ENCODE assay signal across 19 cellular contexts in genomic region chr3:127153506-127153815, GRCh38. TPM values are rescaled to one million over a fixed set of nuclear protein-coding genes. Genes with fewer than 3 reads are reported as not detected.
DNase-seq lines count a peak whose midpoint lies in the region; ATAC-seq and TF ChIP-seq lines count a peak whose summit lies in the region.
"Had no signal": no experiment of that assay in that cellular context is flagged by ENCODE, and none has a peak within 500 bp of the region (broad histone marks: within the 10 kb centered on the region; RNA-seq: fewer than 3 reads in every experiment).

No MANE protein-coding gene starts in this region.

- peaks cover 2% of the 10 kb centered on the region for H3K27me3 Mint-ChIP-seq in activated B cell treated with CpG ODN at 0.5 μM for 24 hours
- H3K27me3 Mint-ChIP-seq in chondrocyte (ENCODE audit: low read depth), result peaks cover 18% of the 10 kb centered on the region
- H3K27me3 Mint-ChIP-seq: CD4-positive, CD25-positive, alpha-beta regulatory T cell had no signal

- peak overlapping the region; percentile 74 for H3K18ac ChIP-seq in neuronal stem cell (ENCODE audit: low read length)

- no peak overlapping the region for H2BK5ac ChIP-seq in neuronal stem cell (ENCODE audit: low read length)

- H3K4me3 ChIP-seq in neuronal stem cell (ENCODE audit: low read length in 2 of 2), result no peak overlapping the region
- no peak overlapping the region for H3K4me3 ChIP-seq in uterus
- no peak overlapping the region for H3K4me3 ChIP-seq in mucosa of descending colon
- H3K4me3 ChIP-seq: GM12878 had no signal

- H3K9ac ChIP-seq in neuronal stem cell (ENCODE audit: low read depth, low read length, poor library complexity), result no peak overlapping the region

- no peaks in the 10 kb centered on the region for H3K4me1 Mint-ChIP-seq in activated B cell treated with CpG ODN at 0.5 μM for 24 hours
- no peaks in the 10 kb centered on the region for H3K4me1 Mint-ChIP-seq in chondrocyte (ENCODE audit: low read depth)
- H3K4me1 Mint-ChIP-seq: CD8-positive, alpha-beta memory T cell had no signal

- no peak overlapping the region for H2BK120ac ChIP-seq in neuronal stem cell (ENCODE audit: low read depth, low read length)

- H3K27ac ChIP-seq in neuronal stem cell (replicated peaks; ENCODE audit: low read length), result no peak overlapping the region
- H3K27ac ChIP-seq in uterus, result no peak overlapping the region

- H4K8ac ChIP-seq in neuronal stem cell (ENCODE audit: low read depth, low read length), result no peak overlapping the region

- H3K9me3 ChIP-seq in neuronal stem cell (replicated peaks in 1 of 2; ENCODE audit: control insufficient read depth in 2 of 2, insufficient read depth in 1 of 2, low read depth in 1 of 2, low read length in 2 of 2) (peaks cover 0 to 9% of the 10 kb centered on the region in 2 donors), uterus (no peaks in the 10 kb centered on the region), mucosa of descending colon (no peaks in the 10 kb centered on the region)

- H3K36me3 ChIP-seq in neuronal stem cell (replicated peaks in 1 of 2; ENCODE audit: control insufficient read depth in 2 of 2, insufficient read depth in 2 of 2, low read length in 2 of 2), result peaks cover 0 to 1% of the 10 kb centered on the region in 2 donors
- no peaks in the 10 kb centered on the region for H3K36me3 ChIP-seq in uterus
- no peaks in the 10 kb centered on the region for H3K36me3 ChIP-seq in mucosa of descending colon (ENCODE audit: low read depth)
- H3K36me3 ChIP-seq: BE2C had no signal

- peak overlapping the region; percentile 69 for H2BK12ac ChIP-seq in neuronal stem cell (ENCODE audit: low read length)

- H3K4me1 ChIP-seq in neuronal stem cell (ENCODE audit: control insufficient read depth in 2 of 2, insufficient read depth in 1 of 2, low read depth in 1 of 2, low read length in 2 of 2), result peaks cover 0 to 27% of the 10 kb centered on the region in 2 donors
- H3K4me1 ChIP-seq in uterus, result no peaks in the 10 kb centered on the region
- no peaks in the 10 kb centered on the region for H3K4me1 ChIP-seq in mucosa of descending colon (ENCODE audit: low read depth)

- H3K14ac ChIP-seq in neuronal stem cell (ENCODE audit: low read length), result no peak overlapping the region

- H3K27me3 ChIP-seq in neuronal stem cell (ENCODE audit: control insufficient read depth in 3 of 3, insufficient read depth in 3 of 3, low read depth in 1 of 3, low read length in 3 of 3), result no peaks in the 10 kb centered on the region
- no peaks in the 10 kb centered on the region for H3K27me3 ChIP-seq in uterus
- H3K27me3 ChIP-seq: BE2C had no signal

- no peak overlapping the region for H4K91ac ChIP-seq in neuronal stem cell (ENCODE audit: low read depth, low read length, poor library complexity)

- POLR2A ChIA-PET in activated B cell treated with CpG ODN at 0.5 μM for 24 hours (lab: Charles Lee), result no interaction called here

- H2BK15ac ChIP-seq in neuronal stem cell (ENCODE audit: low read length), result no peak overlapping the region

- TF ChIP-seq POLR2A in uterus (IDR thresholded peaks at IDR 0.05), result no peak

- H3K4me3 Mint-ChIP-seq in activated B cell treated with CpG ODN at 0.5 μM for 24 hours (no peak overlapping the region), chondrocyte (ENCODE audit: unreplicated experiment) (no peak overlapping the region)
- H3K4me3 Mint-ChIP-seq: CD4-positive, CD25-positive, alpha-beta regulatory T cell; CD8-positive, alpha-beta memory T cell; H9 had no signal

- ATAC-seq in activated B cell treated with CpG ODN at 0.5 μM for 24 hours (ENCODE audit: low read depth) (no peak), mucosa of descending colon (no peak)
- no peak for ATAC-seq in stimulated activated naive CD8-positive, alpha-beta T cell treated with anti-CD3 and anti-CD28 coated beads, Interleukin-15, Interleukin-2, amounts not matched to agents 100 U/mL and 50 U/mL, for 24 hours
- ATAC-seq: GM12878 had no signal

- no CpG with 5 or more reads among the region's 5 CpGs for WGBS in neuronal stem cell (ENCODE audit: extremely low coverage in 2 of 2, insufficient read length in 2 of 2, insufficient replicate concordance in 1 of 2), 2 donors

- peak overlapping the region; percentile 72 for H2AK5ac ChIP-seq in neuronal stem cell (ENCODE audit: low read depth, low read length)

- no peaks in the 10 kb centered on the region for H3K36me3 Mint-ChIP-seq in activated B cell treated with CpG ODN at 0.5 μM for 24 hours (ENCODE audit: low read depth)
- no peaks in the 10 kb centered on the region for H3K36me3 Mint-ChIP-seq in chondrocyte (ENCODE audit: low read depth)
- H3K36me3 Mint-ChIP-seq: CD4-positive, CD25-positive, alpha-beta regulatory T cell; CD8-positive, alpha-beta memory T cell had no signal

- H3K9me3 Mint-ChIP-seq in activated B cell treated with CpG ODN at 0.5 μM for 24 hours (no peaks in the 10 kb centered on the region), chondrocyte (ENCODE audit: low read depth) (no peaks in the 10 kb centered on the region)
- H3K9me3 Mint-ChIP-seq: CD4-positive, CD25-positive, alpha-beta regulatory T cell; CD8-positive, alpha-beta memory T cell; H9 had no signal

- DNase-seq in activated B cell treated with CpG ODN at 0.5 μM for 24 hours, result peak; percentile 1
- DNase-seq in chondrocyte (ENCODE audit: low spot score), result peak; percentile 72
- DNase-seq in neuronal stem cell (ENCODE audit: low spot score), result no peak
- DNase-seq in uterus, result peak; percentile 5 to 8
- no peak for DNase-seq in mucosa of descending colon
- no peak for DNase-seq in stimulated activated naive CD8-positive, alpha-beta T cell treated with anti-CD3 and anti-CD28 coated beads, Interleukin-15, Interleukin-2, amounts not matched to agents 100 U/mL and 50 U/mL, for 24 hours
- DNase-seq: ACHN; BE2C; C1 segment of cervical spinal cord; CD4-positive, CD25-positive, alpha-beta regulatory T cell; CD8-positive, alpha-beta memory T cell; COR-L47; DND-41; EL; H9 had no signal

- H3K4ac ChIP-seq in neuronal stem cell (ENCODE audit: low read length), result no peak overlapping the region

- H3K79me1 ChIP-seq in neuronal stem cell (ENCODE audit: low read depth, low read length), result no peaks in the 10 kb centered on the region

- CTCF ChIA-PET in activated B cell treated with CpG ODN at 0.5 μM for 24 hours (lab: Charles Lee), result no interaction called here

- intact Hi-C loops in activated B cell treated with CpG ODN at 0.5 μM for 24 hours (cut with micrococcal nuclease) (no loop called here), uterus (cut with DNase I; ENCODE audit: low total_unique reads) (no loop called here), mucosa of descending colon (cut with DNase I, micrococcal nuclease) (no loop called here)

- H3K27ac Mint-ChIP-seq in activated B cell treated with CpG ODN at 0.5 μM for 24 hours (no peak overlapping the region), chondrocyte (ENCODE audit: unreplicated experiment) (no peak overlapping the region)
- H3K27ac Mint-ChIP-seq: CD4-positive, CD25-positive, alpha-beta regulatory T cell; CD8-positive, alpha-beta memory T cell; H9 had no signal

- H3K4me2 ChIP-seq in neuronal stem cell (ENCODE audit: insufficient read depth, low read length, poor library complexity, severe bottlenecking), result no peak overlapping the region

- H2AFZ ChIP-seq in neuronal stem cell (ENCODE audit: low read length), result no peak overlapping the region

- H3K23ac ChIP-seq in neuronal stem cell (ENCODE audit: low read depth, low read length, poor library complexity), result no peak overlapping the region

- no peak for TF ChIP-seq CTCF in activated B cell treated with CpG ODN at 0.5 μM for 24 hours (IDR thresholded peaks at IDR 0.05)
- no peak for TF ChIP-seq CTCF in chondrocyte (IDR thresholded peaks at IDR 0.05)
- TF ChIP-seq CTCF in uterus (IDR thresholded peaks at IDR 0.05), result no peak
- no peak for TF ChIP-seq CTCF in mucosa of descending colon (IDR thresholded peaks at IDR 0.05)

RNA-seq across cellular contexts. Expression of gene PRR23E, which starts 39.5 kb away (rescaled TPM):
- total RNA-seq in activated B cell treated with CpG ODN at 0.5 μM for 24 hours (not detected in 2 replicates), chondrocyte (not detected in 3 replicates), uterus (not detected), mucosa of descending colon (not detected)
- not detected for polyA plus RNA-seq in neuronal stem cell (2013, experiment 1 of 2)
- polyA plus RNA-seq in neuronal stem cell (2013, experiment 2 of 2), result not detected
- total RNA-seq: CD4-positive, CD25-positive, alpha-beta regulatory T cell; CD8-positive, alpha-beta memory T cell; G401; GM12878; H1; H9; HT-29 had no signal
- polyA plus RNA-seq: CD4-positive, CD25-positive, alpha-beta regulatory T cell; CD8-positive, alpha-beta memory T cell; GM12878; H1 had no signal

Comparison
In these comparisons a context has a peak if more than half of its experiments do, and no peak if none do; other contexts are left out.
1. DNase-seq: peak in activated B cell treated with CpG ODN at 0.5 μM for 24 hours (single experiment), chondrocyte (single experiment) and uterus (2 of 2); none in neuronal stem cell (single experiment), mucosa of descending colon (0 of 3) and stimulated activated naive CD8-positive, alpha-beta T cell treated with anti-CD3 and anti-CD28 coated beads, Interleukin-15, Interleukin-2, amounts not matched to agents 100 U/mL and 50 U/mL, for 24 hours (single experiment).